14 cellular contexts compared by ENCODE assay signal in genomic region chr2:51717318-51717717, GRCh38.
A peak's percentile ranks its signal among the peaks of the same experiment; 100 is the strongest.
DNase-seq lines count a peak whose midpoint lies in the region; ATAC-seq lines count a peak whose summit lies in the region.
"Had no signal": no experiment of that assay in that cellular context is flagged by ENCODE, and none has a peak within 500 bp of the region (broad histone marks: within the 10 kb centered on the region; RNA-seq: fewer than 3 reads in every experiment).

No MANE protein-coding gene starts in this region.

- no peak overlapping the region for H3K4me3 Mint-ChIP-seq in activated T-cell treated with anti-CD3 and anti-CD28 coated beads, Interleukin-2, amount 50 U/mL, for 4 hours
- H3K4me3 Mint-ChIP-seq: activated CD4-positive, alpha-beta T cell treated with anti-CD3 and anti-CD28 coated beads, Interleukin-2, amount 10 ng/mL, durations not matched to agents 24 days and 14 days; activated T-cell treated with anti-CD3 and anti-CD28 coated beads, Interleukin-2, amount 50 U/mL, for 72 hours; B cell; immature natural killer cell had no signal

- H3K9me3 Mint-ChIP-seq in activated T-cell treated with anti-CD3 and anti-CD28 coated beads, Interleukin-2, amount 50 U/mL, for 4 hours, result peaks cover 12% of the 10 kb centered on the region

- H3K4me1 Mint-ChIP-seq in activated T-cell treated with anti-CD3 and anti-CD28 coated beads, Interleukin-2, amount 50 U/mL, for 4 hours (ENCODE audit: low read depth), result no peaks in the 10 kb centered on the region
- H3K4me1 Mint-ChIP-seq: activated CD4-positive, alpha-beta T cell treated with anti-CD3 and anti-CD28 coated beads, Interleukin-2, amount 10 ng/mL, durations not matched to agents 24 days and 14 days; B cell; immature natural killer cell had no signal

- no peak for ATAC-seq in GM21515 (IDR thresholded peaks at IDR 0.05; ENCODE audit: unreplicated experiment)
- no peak for ATAC-seq in activated T-cell treated with anti-CD3 and anti-CD28 coated beads, Interleukin-2, amount 50 U/mL, for 4 hours
- ATAC-seq: activated T-cell treated with anti-CD3 and anti-CD28 coated beads, Interleukin-2, amount 50 U/mL, for 72 hours had no signal

- no peak overlapping the region for H3K27ac ChIP-seq in epithelial cell of prostate
- H3K27ac ChIP-seq: adrenal gland had no signal

- H3K36me3 Mint-ChIP-seq in activated T-cell treated with anti-CD3 and anti-CD28 coated beads, Interleukin-2, amount 50 U/mL, for 4 hours (ENCODE audit: insufficient read depth), result no peaks in the 10 kb centered on the region

- H3K27me3 Mint-ChIP-seq in activated T-cell treated with anti-CD3 and anti-CD28 coated beads, Interleukin-2, amount 50 U/mL, for 4 hours (ENCODE audit: low read depth), result no peaks in the 10 kb centered on the region
- H3K27me3 Mint-ChIP-seq: activated CD4-positive, alpha-beta T cell treated with anti-CD3 and anti-CD28 coated beads, Interleukin-2, amount 10 ng/mL, durations not matched to agents 24 days and 14 days; B cell had no signal

- DNase-seq in EL, result peak; percentile 1
- peak; percentile 3 for DNase-seq in NCI-H69 (lab: John Stamatoyannopoulos, UW)
- DNase-seq in epithelial cell of prostate (ENCODE audit: low read depth, low spot score), result peak; percentile 46
- peak; percentile 26 for DNase-seq in myocyte (ENCODE audit: low read depth)
- no peak for DNase-seq in activated T-cell treated with anti-CD3 and anti-CD28 coated beads, Interleukin-2, amount 50 U/mL, for 4 hours
- no peak for DNase-seq in NCI-H2171 (lab: John Stamatoyannopoulos, UW)
- DNase-seq in GF-D8 (lab: John Stamatoyannopoulos, UW), result no peak
- DNase-seq: activated CD4-positive, alpha-beta T cell treated with anti-CD3 and anti-CD28 coated beads, Interleukin-2, amount 10 ng/mL, durations not matched to agents 24 days and 14 days; activated T-cell treated with anti-CD3 and anti-CD28 coated beads, Interleukin-2, amount 50 U/mL, for 72 hours; adrenal gland; immature natural killer cell; NCI-H2107 had no signal

Comparison
In these comparisons a context has a peak if more than half of its experiments do, and no peak if none do; other contexts are left out.
1. DNase-seq: peak in EL (single experiment), NCI-H69 (single experiment), epithelial cell of prostate (single experiment) and myocyte (single experiment); none in activated T-cell treated with anti-CD3 and anti-CD28 coated beads, Interleukin-2, amount 50 U/mL, for 4 hours (single experiment), NCI-H2171 (single experiment) and GF-D8 (single experiment).